Comparison of ENCODE assay signal across 12 cellular contexts in the genomic region with DNA sequence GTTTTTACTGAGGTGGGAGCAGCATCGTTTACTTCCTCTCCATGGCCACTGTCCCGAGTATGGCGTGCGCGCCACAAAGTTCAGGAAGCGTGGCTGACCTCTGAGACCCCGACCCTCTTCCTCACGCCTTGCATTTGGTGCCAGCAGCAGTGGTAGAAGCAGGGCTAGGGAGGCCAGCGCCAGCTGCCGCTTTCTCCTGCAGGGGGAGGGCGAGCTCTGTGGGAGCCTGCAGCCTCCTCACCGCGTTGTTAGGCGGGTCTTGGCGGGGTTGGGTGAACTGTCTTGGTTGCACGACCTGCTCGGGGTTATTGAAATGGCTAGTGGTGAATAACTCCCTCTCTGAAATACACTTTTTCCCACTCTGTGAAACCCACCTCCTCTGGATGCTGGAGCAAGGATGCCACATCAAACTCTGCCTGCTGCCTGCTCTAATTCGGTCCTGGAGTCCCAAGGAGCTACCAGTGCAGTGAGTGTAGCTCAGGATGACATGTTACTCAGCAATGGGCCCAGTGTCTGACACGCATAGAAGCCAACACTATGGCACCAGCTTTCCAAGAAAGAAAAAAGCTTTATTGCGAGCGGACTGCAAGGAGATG. TPM values are rescaled to one million over a fixed set of nuclear protein-coding genes. Genes with fewer than 3 reads are reported as not detected.
DNase-seq lines count a peak whose midpoint lies in the region; ATAC-seq and TF ChIP-seq lines count a peak whose summit lies in the region.
"Had no signal": no experiment of that assay in that cellular context is flagged by ENCODE, and none has a peak within 500 bp of the region (broad histone marks: within the 10 kb centered on the region; RNA-seq: fewer than 3 reads in every experiment).

No MANE protein-coding gene starts in this region.

- ATAC-seq in GM21390 (IDR thresholded peaks at IDR 0.05; ENCODE audit: unreplicated experiment), result no peak

- H3K4me3 ChIP-seq in Loucy (ENCODE audit: low read length, poor library complexity, severe bottlenecking) (no peak overlapping the region), astrocyte of the spinal cord (ENCODE audit: low read depth, low read length) (no peak overlapping the region), osteoblast (ENCODE audit: insufficient read depth, low read length) (no peak overlapping the region), SJCRH30 (no peak overlapping the region)
- H3K4me3 ChIP-seq: ovary had no signal

- no peak overlapping the region for H3K4me3 Mint-ChIP-seq in activated CD4-positive, alpha-beta memory T cell treated with anti-CD3 and anti-CD28 coated beads, Interleukin-2, amount 10 ng/mL, durations not matched to agents 7 days and 5 days
- no peak overlapping the region for H3K4me3 Mint-ChIP-seq in activated CD4-positive, alpha-beta memory T cell treated with anti-CD3 and anti-CD28 coated beads for 36 hours

- no peaks in the 10 kb centered on the region for H3K79me2 ChIP-seq in Loucy (ENCODE audit: insufficient read depth, low read length)
- no peaks in the 10 kb centered on the region for H3K79me2 ChIP-seq in osteoblast (ENCODE audit: insufficient read depth, low read length)

- peaks cover 13% of the 10 kb centered on the region for H3K4me1 Mint-ChIP-seq in activated CD4-positive, alpha-beta memory T cell treated with anti-CD3 and anti-CD28 coated beads, Interleukin-2, amount 10 ng/mL, durations not matched to agents 7 days and 5 days
- H3K4me1 Mint-ChIP-seq in activated CD4-positive, alpha-beta memory T cell treated with anti-CD3 and anti-CD28 coated beads for 36 hours (ENCODE audit: low read depth), result peaks cover 7% of the 10 kb centered on the region

- no peak overlapping the region for H3K4me2 ChIP-seq in Loucy (ENCODE audit: low read depth, low read length, poor library complexity, severe bottlenecking)
- H3K4me2 ChIP-seq in osteoblast (ENCODE audit: insufficient read depth, low read length), result no peak overlapping the region

- in situ Hi-C loops in astrocyte of the spinal cord (cut with HindIII; ENCODE audit: low sequenced_read_pairs), result no loop called here

- H3K27me3 Mint-ChIP-seq in activated CD4-positive, alpha-beta memory T cell treated with anti-CD3 and anti-CD28 coated beads, Interleukin-2, amount 10 ng/mL, durations not matched to agents 7 days and 5 days, result no peaks in the 10 kb centered on the region
- no peaks in the 10 kb centered on the region for H3K27me3 Mint-ChIP-seq in activated CD4-positive, alpha-beta memory T cell treated with anti-CD3 and anti-CD28 coated beads for 36 hours

- no peak for DNase-seq in activated CD4-positive, alpha-beta memory T cell treated with anti-CD3 and anti-CD28 coated beads, Interleukin-2, amount 10 ng/mL, durations not matched to agents 7 days and 5 days
- no peak for DNase-seq in activated CD4-positive, alpha-beta memory T cell treated with anti-CD3 and anti-CD28 coated beads for 36 hours
- no peak for DNase-seq in astrocyte of the spinal cord (ENCODE audit: low read depth, low spot score)
- no peak for DNase-seq in osteoblast (ENCODE audit: insufficient read length, low spot score, missing footprints)
- no peak for DNase-seq in SJCRH30
- no peak for DNase-seq in AG08396 (ENCODE audit: low spot score)
- DNase-seq: activated CD8-positive, alpha-beta memory T cell treated with anti-CD3 and anti-CD28 coated beads for 24 hours; cortex of kidney; Karpas-422; ovary had no signal

- POLR2A ChIA-PET in activated CD4-positive, alpha-beta memory T cell treated with anti-CD3 and anti-CD28 coated beads, Interleukin-2, amount 10 ng/mL, durations not matched to agents 7 days and 5 days (lab: Charles Lee), result no interaction called here
- POLR2A ChIA-PET in activated CD4-positive, alpha-beta memory T cell treated with anti-CD3 and anti-CD28 coated beads for 36 hours (lab: Charles Lee), result no interaction called here

- H3K27me3 ChIP-seq in Loucy (ENCODE audit: insufficient read depth, low read length, poor library complexity, severe bottlenecking) (no peaks in the 10 kb centered on the region), osteoblast (ENCODE audit: insufficient read depth, low read length) (no peaks in the 10 kb centered on the region), SJCRH30 (no peaks in the 10 kb centered on the region)
- H3K27me3 ChIP-seq: ovary had no signal

- intact Hi-C loops in activated CD4-positive, alpha-beta memory T cell treated with anti-CD3 and anti-CD28 coated beads for 36 hours (cut with micrococcal nuclease), result no loop called here

- peak overlapping the region; percentile 59 for H3K27ac Mint-ChIP-seq in activated CD4-positive, alpha-beta memory T cell treated with anti-CD3 and anti-CD28 coated beads, Interleukin-2, amount 10 ng/mL, durations not matched to agents 7 days and 5 days
- H3K27ac Mint-ChIP-seq in activated CD4-positive, alpha-beta memory T cell treated with anti-CD3 and anti-CD28 coated beads for 36 hours, result no peak overlapping the region

- no peak overlapping the region for H3K9ac ChIP-seq in Loucy (ENCODE audit: low read depth, low read length, poor library complexity, severe bottlenecking)

- H3K4me1 ChIP-seq in Loucy (ENCODE audit: insufficient read depth, low read length, poor library complexity, severe bottlenecking) (no peaks in the 10 kb centered on the region), osteoblast (ENCODE audit: insufficient read depth, low read length) (peaks cover 8% of the 10 kb centered on the region), SJCRH30 (peaks cover 3% of the 10 kb centered on the region; the same call in 1 of the 2 replicates)

- no peak overlapping the region for H3K27ac ChIP-seq in osteoblast (ENCODE audit: low read depth, low read length)
- no peak overlapping the region for H3K27ac ChIP-seq in SJCRH30
- H3K27ac ChIP-seq: ovary had no signal

- H3K36me3 ChIP-seq in Loucy (ENCODE audit: insufficient read depth, low read length) (peaks cover under 1% of the 10 kb centered on the region; the same call in 1 of the 2 replicates), osteoblast (ENCODE audit: insufficient read depth, low read length) (no peaks in the 10 kb centered on the region), SJCRH30 (no peaks in the 10 kb centered on the region)
- H3K36me3 ChIP-seq: ovary had no signal

- CTCF ChIA-PET in activated CD4-positive, alpha-beta memory T cell treated with anti-CD3 and anti-CD28 coated beads, Interleukin-2, amount 10 ng/mL, durations not matched to agents 7 days and 5 days (lab: Charles Lee), result interaction anchor here (1.1 to 2.1 kb wide), 2 partner anchors 16 to 100 kb away, joined by 3 to 7 read pairs; a partner anchor contains a TSS
- CTCF ChIA-PET in activated CD4-positive, alpha-beta memory T cell treated with anti-CD3 and anti-CD28 coated beads for 36 hours (lab: Charles Lee), result interaction anchor here (0.7 to 1.9 kb wide), 6 partner anchors 8 to 97 kb away, joined by 3 to 7 read pairs (median 6); no protein-coding TSS in a partner anchor

- TF ChIP-seq CTCF in Loucy (conservative IDR thresholded peaks at IDR 0.05; ENCODE audit: low read length), result 0 out of 2 replicates have a peak, but pooled peaks have one; percentile 24
- TF ChIP-seq CTCF in astrocyte of the spinal cord (IDR thresholded peaks at IDR 0.05; ENCODE audit: low read depth, low read length), result peak; percentile 37
- peak; percentile 24 for TF ChIP-seq CTCF in osteoblast (IDR thresholded peaks at IDR 0.05; ENCODE audit: extremely low read depth, low read depth, low read length)

- H2AFZ ChIP-seq in Loucy (ENCODE audit: low read length) (no peak overlapping the region), osteoblast (ENCODE audit: low read length) (peak overlapping the region; percentile 22)

- H3F3A ChIP-seq in Loucy (ENCODE audit: low read depth), result no peaks in the 10 kb centered on the region

- H3K9me2 ChIP-seq in Loucy (replicated peaks; ENCODE audit: low read depth, low read length), result no peaks in the 10 kb centered on the region

- no peaks in the 10 kb centered on the region for H3K9me3 Mint-ChIP-seq in activated CD4-positive, alpha-beta memory T cell treated with anti-CD3 and anti-CD28 coated beads, Interleukin-2, amount 10 ng/mL, durations not matched to agents 7 days and 5 days
- no peaks in the 10 kb centered on the region for H3K9me3 Mint-ChIP-seq in activated CD4-positive, alpha-beta memory T cell treated with anti-CD3 and anti-CD28 coated beads for 36 hours

- H4K20me1 ChIP-seq in Loucy (ENCODE audit: insufficient read depth, low read length, poor library complexity, severe bottlenecking) (no peaks in the 10 kb centered on the region), osteoblast (ENCODE audit: insufficient read depth, low read length) (no peaks in the 10 kb centered on the region)

- no peaks in the 10 kb centered on the region for H3K9me3 ChIP-seq in Loucy (ENCODE audit: insufficient read depth, low read depth, low read length)
- H3K9me3 ChIP-seq in osteoblast (ENCODE audit: low read depth, low read length), result no peaks in the 10 kb centered on the region
- H3K9me3 ChIP-seq in SJCRH30 (replicated peaks), result no peaks in the 10 kb centered on the region
- H3K9me3 ChIP-seq: ovary had no signal

- no peaks in the 10 kb centered on the region for H3K36me3 Mint-ChIP-seq in activated CD4-positive, alpha-beta memory T cell treated with anti-CD3 and anti-CD28 coated beads, Interleukin-2, amount 10 ng/mL, durations not matched to agents 7 days and 5 days (ENCODE audit: low read depth)
- peaks cover 2% of the 10 kb centered on the region for H3K36me3 Mint-ChIP-seq in activated CD4-positive, alpha-beta memory T cell treated with anti-CD3 and anti-CD28 coated beads for 36 hours

RNA-seq across cellular contexts. Expression of gene TDRD9, which starts 22.3 kb away (rescaled TPM):
- under 1 TPM; 0.08 to 0.13 TPM for total RNA-seq in activated CD4-positive, alpha-beta memory T cell treated with anti-CD3 and anti-CD28 coated beads, Interleukin-2, amount 10 ng/mL, durations not matched to agents 7 days and 5 days
- under 1 TPM; 0.19 to 0.85 TPM for total RNA-seq in activated CD4-positive, alpha-beta memory T cell treated with anti-CD3 and anti-CD28 coated beads for 36 hours
- total RNA-seq in osteoblast, result 0.29 and 1.1 TPM in 2 replicates
- not detected in 2 replicates for total RNA-seq in SJCRH30 (2014; rRNA removed; shearing (Covaris generic))

RNA-seq across cellular contexts. Expression of gene RD3L, which starts 36.4 kb away (rescaled TPM):
- not detected for total RNA-seq in activated CD4-positive, alpha-beta memory T cell treated with anti-CD3 and anti-CD28 coated beads, Interleukin-2, amount 10 ng/mL, durations not matched to agents 7 days and 5 days
- total RNA-seq in activated CD4-positive, alpha-beta memory T cell treated with anti-CD3 and anti-CD28 coated beads for 36 hours, result not detected
- total RNA-seq in osteoblast, result not detected in 2 replicates
- total RNA-seq in SJCRH30 (2014; rRNA removed; shearing (Covaris generic)), result not detected in 2 replicates
- total RNA-seq: ovary had no signal

RNA-seq across cellular contexts. Expression of gene PPP1R13B, which starts 58.6 kb away (rescaled TPM):
- total RNA-seq in activated CD4-positive, alpha-beta memory T cell treated with anti-CD3 and anti-CD28 coated beads, Interleukin-2, amount 10 ng/mL, durations not matched to agents 7 days and 5 days, result 10 to 100 TPM; 10.7 to 15.9 TPM
- total RNA-seq in activated CD4-positive, alpha-beta memory T cell treated with anti-CD3 and anti-CD28 coated beads for 36 hours, result 10 to 100 TPM; 13.5 to 14.8 TPM
- total RNA-seq in osteoblast, result 3.3 and 4.4 TPM in 2 replicates
- 8.1 and 10.5 TPM in 2 replicates for total RNA-seq in SJCRH30 (2014; rRNA removed; shearing (Covaris generic))
